ENCODE assay signal across 19 cellular contexts in genomic region chr20:5195655-5196054, GRCh38.
DNase-seq lines count a peak whose midpoint lies in the region; ATAC-seq and TF ChIP-seq lines count a peak whose summit lies in the region.
"Had no signal": no experiment of that assay in that cellular context is flagged by ENCODE, and none has a peak within 500 bp of the region (broad histone marks: within the 10 kb centered on the region; RNA-seq: fewer than 3 reads in every experiment).

No MANE protein-coding gene starts in this region.

- H3K36me3 ChIP-seq in esophagus muscularis mucosa = peaks cover 25 to 73% (median 60%) of the 10 kb centered on the region in 4 donors
- H3K36me3 ChIP-seq: colonic mucosa had no signal

- peaks cover 0 to 4% of the 10 kb centered on the region in 2 donors for H3K4me1 Mint-ChIP-seq in natural killer cell treated with Interleukin-12 subunit alpha and Interleukin-12 subunit beta and Interleukin-15 and Interleukin-18, amount 100 ng/mL, for 72 hours (ENCODE audit: low read depth in 2 of 2)

- H3K27ac ChIP-seq in esophagus muscularis mucosa (replicated peaks in 1 of 4) = no peak overlapping the region
- H3K27ac ChIP-seq: adrenal gland, colonic mucosa, tibial artery had no signal

- no peaks in the 10 kb centered on the region for H3K27me3 ChIP-seq in esophagus muscularis mucosa
- H3K27me3 ChIP-seq: adrenal gland, colonic mucosa, esophagus squamous epithelium, tibial artery had no signal

- H3K27me3 Mint-ChIP-seq in natural killer cell treated with Interleukin-12 subunit alpha and Interleukin-12 subunit beta and Interleukin-15 and Interleukin-18, amount 100 ng/mL, for 72 hours = no peaks in the 10 kb centered on the region
- H3K27me3 Mint-ChIP-seq: activated CD8-positive, alpha-beta T cell treated with anti-CD3 and anti-CD28 coated beads for 36 hours; naive thymus-derived CD8-positive, alpha-beta T cell had no signal

- 76% methylated on average over 4 of the region's 4 CpGs for WGBS in esophagus muscularis mucosa

- no peaks in the 10 kb centered on the region for H3K36me3 Mint-ChIP-seq in natural killer cell treated with Interleukin-12 subunit alpha and Interleukin-12 subunit beta and Interleukin-15 and Interleukin-18, amount 100 ng/mL, for 72 hours

- no peak overlapping the region for H3K4me3 ChIP-seq in esophagus muscularis mucosa
- H3K4me3 ChIP-seq: adrenal gland, colonic mucosa, esophagus squamous epithelium, tibial artery had no signal

- intact Hi-C loops in esophagus muscularis mucosa (cut with DNase I) = no loop called here

- H3K27ac Mint-ChIP-seq in natural killer cell treated with Interleukin-12 subunit alpha and Interleukin-12 subunit beta and Interleukin-15 and Interleukin-18, amount 100 ng/mL, for 72 hours = no peak overlapping the region
- H3K27ac Mint-ChIP-seq: activated CD8-positive, alpha-beta T cell treated with anti-CD3 and anti-CD28 coated beads for 36 hours had no signal

- no peak for TF ChIP-seq CTCF in esophagus muscularis mucosa (IDR thresholded peaks at IDR 0.05)

- peaks cover 9 to 11% (median 11%) of the 10 kb centered on the region in 4 donors for H3K4me1 ChIP-seq in esophagus muscularis mucosa
- H3K4me1 ChIP-seq: colonic mucosa had no signal

- no peak overlapping the region for H3K4me3 Mint-ChIP-seq in natural killer cell treated with Interleukin-12 subunit alpha and Interleukin-12 subunit beta and Interleukin-15 and Interleukin-18, amount 100 ng/mL, for 72 hours
- H3K4me3 Mint-ChIP-seq: activated CD8-positive, alpha-beta T cell treated with anti-CD3 and anti-CD28 coated beads for 36 hours; CD14-positive monocyte; naive thymus-derived CD8-positive, alpha-beta T cell had no signal

- no peaks in the 10 kb centered on the region for H3K9me3 Mint-ChIP-seq in natural killer cell treated with Interleukin-12 subunit alpha and Interleukin-12 subunit beta and Interleukin-15 and Interleukin-18, amount 100 ng/mL, for 72 hours
- H3K9me3 Mint-ChIP-seq: activated CD8-positive, alpha-beta T cell treated with anti-CD3 and anti-CD28 coated beads for 36 hours; CD14-positive monocyte; naive thymus-derived CD8-positive, alpha-beta T cell had no signal

- TF ChIP-seq EP300 in esophagus muscularis mucosa (IDR thresholded peaks at IDR 0.05) = no peak

- H3K9me3 ChIP-seq in esophagus muscularis mucosa = no peaks in the 10 kb centered on the region
- H3K9me3 ChIP-seq: adrenal gland, colonic mucosa, esophagus squamous epithelium, tibial artery had no signal

- ATAC-seq in natural killer cell treated with Interleukin-12 subunit alpha and Interleukin-12 subunit beta and Interleukin-15 and Interleukin-18, amount 100 ng/mL, for 72 hours = no peak
- ATAC-seq: activated CD8-positive, alpha-beta T cell treated with anti-CD3 and anti-CD28 coated beads for 36 hours; naive thymus-derived CD8-positive, alpha-beta T cell; PC-3; right cardiac atrium; SK-N-SH treated with all-trans-retinoic acid at 6 μM for 48 hours had no signal

- no peak for TF ChIP-seq POLR2A in esophagus muscularis mucosa (IDR thresholded peaks at IDR 0.05; ENCODE audit: low read depth)

- DNase-seq in HPDE6-E6E7 (ENCODE audit: extremely low spot score) (peak; percentile 25), astrocyte of the hippocampus (ENCODE audit: low read depth, low spot score) (peak; percentile 45), foreskin melanocyte (peak; percentile 98), stromal cell of bone marrow (ENCODE audit: low read depth) (peak; percentile 8), retina (no peak), esophagus muscularis mucosa (ENCODE audit: extremely low spot score) (no peak)
- no peak for DNase-seq in natural killer cell treated with Interleukin-12 subunit alpha and Interleukin-12 subunit beta and Interleukin-15 and Interleukin-18, amount 100 ng/mL, for 72 hours (ENCODE audit: low spot score)
- DNase-seq: activated CD8-positive, alpha-beta T cell treated with anti-CD3 and anti-CD28 coated beads for 36 hours; colonic mucosa; esophagus squamous epithelium; naive thymus-derived CD8-positive, alpha-beta T cell; NCI-H2029 treated with DMSO at 0.1 percent for 48 hours; PC-3; right cardiac atrium; stimulated activated CD4-positive, alpha-beta T cell treated with anti-CD3 and anti-CD28 coated beads, Interleukin-4, amount 100 ng/mL, for 24 hours; tibial artery had no signal

Comparison
In these comparisons a context has a peak if more than half of its experiments do, and no peak if none do; other contexts are left out.
1. DNase-seq: peak in HPDE6-E6E7 (single experiment), astrocyte of the hippocampus (single experiment), foreskin melanocyte (single experiment) and stromal cell of bone marrow (single experiment); none in retina (single experiment), natural killer cell treated with Interleukin-12 subunit alpha and Interleukin-12 subunit beta and Interleukin-15 and Interleukin-18, amount 100 ng/mL, for 72 hours (single experiment) and esophagus muscularis mucosa (single experiment).